Comparison of ENCODE assay signal across 12 cellular contexts in genomic region chr3:140187648-140188221, GRCh38.
DNase-seq lines count a peak whose midpoint lies in the region; ATAC-seq and TF ChIP-seq lines count a peak whose summit lies in the region.
"Had no signal": no experiment of that assay in that cellular context is flagged by ENCODE, and none has a peak within 500 bp of the region (broad histone marks: within the 10 kb centered on the region; RNA-seq: fewer than 3 reads in every experiment).

No MANE protein-coding gene starts in this region.

- TF ChIP-seq CTCF in left ventricle myocardium inferior (IDR thresholded peaks at IDR 0.05; ENCODE audit: borderline replicate concordance) (no peak), left lung (IDR thresholded peaks at IDR 0.05) (no peak), stomach (IDR thresholded peaks at IDR 0.05) (no peak), omental fat pad (IDR thresholded peaks at IDR 0.05) (no peak)

- no peak for TF ChIP-seq EP300 in stomach (IDR thresholded peaks at IDR 0.05)

- no peak overlapping the region for H3K4me3 ChIP-seq in left ventricle myocardium inferior
- H3K4me3 ChIP-seq in left lung = no peak overlapping the region
- no peak overlapping the region for H3K4me3 ChIP-seq in stomach
- H3K4me3 ChIP-seq: GM23248 had no signal

- WGBS in stomach, 5 donors = 52 to 76% (median 57%) methylated on average over 2 of the region's 2 CpGs

- H3K9me3 ChIP-seq in left ventricle myocardium inferior (replicated peaks) (peaks cover 3% of the 10 kb centered on the region), left lung (no peaks in the 10 kb centered on the region), stomach (no peaks in the 10 kb centered on the region)

- H3K27me3 ChIP-seq in left ventricle myocardium inferior (ENCODE audit: low read depth) (no peaks in the 10 kb centered on the region), left lung (no peaks in the 10 kb centered on the region), stomach (no peaks in the 10 kb centered on the region)

- H3K27ac ChIP-seq in left ventricle myocardium inferior (replicated peaks) (peak overlapping the region; percentile 79), left lung (no peak overlapping the region), stomach (no peak overlapping the region)
- H3K27ac ChIP-seq: GM23248 had no signal

- H3K4me1 ChIP-seq in left ventricle myocardium inferior (peaks cover 42% of the 10 kb centered on the region), left lung (no peaks in the 10 kb centered on the region), stomach (peaks cover 0 to 13% (median 6%) of the 10 kb centered on the region in 4 donors)

- H3K36me3 ChIP-seq in left ventricle myocardium inferior (no peaks in the 10 kb centered on the region), left lung (no peaks in the 10 kb centered on the region), stomach (no peaks in the 10 kb centered on the region)

- TF ChIP-seq POLR2A in stomach (IDR thresholded peaks at IDR 0.05) = no peak

- intact Hi-C loops in left ventricle myocardium inferior (cut with micrococcal nuclease) (no loop called here), left ventricle myocardium superior (cut with micrococcal nuclease) (no loop called here), left lung (cut with DNase I) (no loop called here), stomach (cut with DNase I; ENCODE audit: low total_unique reads) (no loop called here)

- ATAC-seq in left ventricle myocardium superior = no peak
- peak; percentile 80 for ATAC-seq in left lung
- no peak for ATAC-seq in omental fat pad (ENCODE audit: low FRiP score)
- ATAC-seq: HCT116, Panc1 had no signal

- no peak for DNase-seq in left ventricle myocardium inferior
- DNase-seq in left ventricle myocardium superior = no peak
- peak; percentile 63 for DNase-seq in NCI-H69 (lab: John Stamatoyannopoulos, UW)
- DNase-seq in left lung = no peak
- no peak for DNase-seq in stomach
- no peak for DNase-seq in NCI-H2171 (lab: John Stamatoyannopoulos, UW)
- DNase-seq in omental fat pad (ENCODE audit: low spot score) = no peak
- DNase-seq: EL, GM23248, KBM-7 had no signal
